Comparison of ENCODE assay signal across 23 cellular contexts in genomic region chr11:83629775-83630174, GRCh38.
"Had no signal": no experiment of that assay in that cellular context is flagged by ENCODE, and none has a peak within 500 bp of the region (broad histone marks: within the 10 kb centered on the region; RNA-seq: fewer than 3 reads in every experiment).

No MANE protein-coding gene starts in this region.

- H3K4me1 ChIP-seq: gastrocnemius medialis, lower lobe of right lung, psoas muscle, sigmoid colon, testis, tibial nerve, upper lobe of left lung, uterus had no signal

- H3K36me3 ChIP-seq: gastrocnemius medialis, lower lobe of right lung, neural progenitor cell, ovary, sigmoid colon, tibial nerve, upper lobe of left lung, uterus had no signal

- H3K9me3 Mint-ChIP-seq: neural progenitor cell; stimulated activated memory B cell treated with anti-CD40 and anti-IgM and Interleukin-4, amounts not matched to agents 10 μg/mL and 1 μg/mL and 100 μg/mL, for 72 hours had no signal

- H3K27ac Mint-ChIP-seq: natural killer cell; stimulated activated memory B cell treated with anti-CD40 and anti-IgM and Interleukin-4, amounts not matched to agents 10 μg/mL and 1 μg/mL and 100 μg/mL, for 72 hours had no signal

- H3K4me3 ChIP-seq: dorsolateral prefrontal cortex, gastrocnemius medialis, lower lobe of right lung, neural progenitor cell, ovary, psoas muscle, sigmoid colon, testis, tibial nerve, upper lobe of left lung, uterus had no signal

- H3K27ac ChIP-seq: gastrocnemius medialis, lower lobe of right lung, neural progenitor cell, ovary, psoas muscle, sigmoid colon, testis, tibial nerve, upper lobe of left lung, uterus had no signal

- DNase-seq: dorsolateral prefrontal cortex; effector CD4-positive, alpha-beta T cell; gastrocnemius medialis; head of caudate nucleus; left ventricle myocardium superior; lower lobe of right lung; natural killer cell; occipital lobe; ovary; psoas muscle; right cardiac atrium; sigmoid colon; stimulated activated CD4-positive, alpha-beta T cell treated with anti-CD3 and anti-CD28 coated beads, Interleukin-2, amount 100 ng/mL, for 24 hours; stimulated activated CD4-positive, alpha-beta T cell treated with anti-CD3 and anti-CD28 coated beads, Interleukin-4, amount 100 ng/mL, for 4 hours; stimulated activated naive CD8-positive, alpha-beta T cell treated with anti-CD3 and anti-CD28 coated beads, Interleukin-15, Interleukin-2, amounts not matched to agents 100 U/mL and 50 U/mL, for 24 hours; substantia nigra; testis; upper lobe of left lung; uterus had no signal

- H3K27me3 ChIP-seq: dorsolateral prefrontal cortex, gastrocnemius medialis, neural progenitor cell, ovary, sigmoid colon, testis, tibial nerve, upper lobe of left lung, uterus had no signal

- ATAC-seq: gastrocnemius medialis; left ventricle myocardium superior; lower lobe of right lung; natural killer cell; psoas muscle; right cardiac atrium; stimulated activated memory B cell treated with anti-CD40 and anti-IgM and Interleukin-4, amounts not matched to agents 10 μg/mL and 1 μg/mL and 100 μg/mL, for 72 hours; stimulated activated naive CD8-positive, alpha-beta T cell treated with anti-CD3 and anti-CD28 coated beads, Interleukin-15, Interleukin-2, amounts not matched to agents 100 U/mL and 50 U/mL, for 24 hours had no signal

- H3K4me3 Mint-ChIP-seq: natural killer cell; neural progenitor cell; stimulated activated memory B cell treated with anti-CD40 and anti-IgM and Interleukin-4, amounts not matched to agents 10 μg/mL and 1 μg/mL and 100 μg/mL, for 72 hours had no signal

- FAIRE-seq: keratinocyte had no signal

- H3K36me3 Mint-ChIP-seq: natural killer cell; neural progenitor cell; stimulated activated memory B cell treated with anti-CD40 and anti-IgM and Interleukin-4, amounts not matched to agents 10 μg/mL and 1 μg/mL and 100 μg/mL, for 72 hours had no signal

- H3K4me1 Mint-ChIP-seq: natural killer cell; stimulated activated memory B cell treated with anti-CD40 and anti-IgM and Interleukin-4, amounts not matched to agents 10 μg/mL and 1 μg/mL and 100 μg/mL, for 72 hours had no signal

- H3K9me3 ChIP-seq: gastrocnemius medialis, lower lobe of right lung, ovary, psoas muscle, sigmoid colon, testis, tibial nerve, upper lobe of left lung, uterus had no signal
